Comparison of ENCODE assay signal across 9 cellular contexts in the genomic region with DNA sequence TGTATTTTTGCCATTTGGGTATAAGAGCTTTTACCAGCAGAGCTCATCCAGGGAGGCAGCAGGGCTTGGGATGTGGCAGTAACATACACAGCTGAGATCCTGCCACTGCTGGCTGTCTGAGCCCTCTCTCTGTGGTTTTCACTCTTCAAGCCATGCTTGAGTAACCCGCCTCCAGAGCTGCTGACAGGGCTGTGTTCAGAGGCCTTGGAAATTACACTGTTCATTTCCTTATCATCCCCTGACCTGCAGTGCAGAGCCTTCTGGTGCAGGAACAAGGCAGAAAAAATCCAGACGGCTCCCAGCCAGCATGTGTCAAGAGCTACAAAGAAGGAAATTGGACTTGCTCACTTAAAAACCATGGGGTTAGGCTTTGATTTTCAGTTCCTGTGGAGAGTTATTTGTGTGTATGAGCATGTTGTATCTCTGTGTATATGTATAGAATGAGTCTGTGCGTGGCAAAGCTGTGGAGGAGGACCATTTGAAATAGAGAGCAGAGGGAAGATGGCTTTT. TPM values are rescaled to one million over a fixed set of nuclear protein-coding genes. Genes with fewer than 3 reads are reported as not detected.
A peak's percentile ranks its signal among the peaks of the same experiment; 100 is the strongest.
DNase-seq lines count a peak whose midpoint lies in the region; ATAC-seq and TF ChIP-seq lines count a peak whose summit lies in the region.
"Had no signal": no experiment of that assay in that cellular context is flagged by ENCODE, and none has a peak within 500 bp of the region (broad histone marks: within the 10 kb centered on the region; RNA-seq: fewer than 3 reads in every experiment).

No MANE protein-coding gene starts in this region.

- peak; percentile 65 for ATAC-seq in GM19043 (IDR thresholded peaks at IDR 0.05; ENCODE audit: low read depth, unreplicated experiment)
- peak; percentile 76 for ATAC-seq in naive thymus-derived CD4-positive, alpha-beta T cell
- peak; percentile 95 for ATAC-seq in stimulated activated naive CD8-positive, alpha-beta T cell treated with anti-CD3 and anti-CD28 coated beads, Interleukin-15, Interleukin-2, amounts not matched to agents 100 U/mL and 50 U/mL, for 24 hours

- H3K27me3 Mint-ChIP-seq in naive thymus-derived CD4-positive, alpha-beta T cell, result no peaks in the 10 kb centered on the region

- H3K27ac ChIP-seq in naive thymus-derived CD4-positive, alpha-beta T cell (ENCODE audit: low read depth, low read length), result peak overlapping the region; percentile 46
- H3K27ac ChIP-seq: HL-60 had no signal

- H3K9me3 Mint-ChIP-seq in naive thymus-derived CD4-positive, alpha-beta T cell, result no peaks in the 10 kb centered on the region

- peak overlapping the region; percentile 25 to 79 (median 65) for H3K4me3 Mint-ChIP-seq in naive thymus-derived CD4-positive, alpha-beta T cell

- peak overlapping the region; percentile 43 to 97 (median 85) for H3K27ac Mint-ChIP-seq in naive thymus-derived CD4-positive, alpha-beta T cell

- POLR2A ChIA-PET in naive thymus-derived CD4-positive, alpha-beta T cell (lab: Charles Lee), result interaction anchor here (0.8 to 2.5 kb wide), 7 partner anchors 9 to 392 kb away, joined by 3 to 9 read pairs (median 4); a partner anchor contains a TSS

- no peaks in the 10 kb centered on the region for H3K36me3 ChIP-seq in naive thymus-derived CD4-positive, alpha-beta T cell (ENCODE audit: control insufficient read depth in 2 of 3, insufficient read depth in 3 of 3, low read length in 3 of 3)

- CTCF ChIA-PET in naive thymus-derived CD4-positive, alpha-beta T cell (lab: Charles Lee), result interaction anchor here (0.6 to 1.4 kb wide), 7 partner anchors 12 to 221 kb away, joined by 3 to 5 read pairs (median 3); no protein-coding TSS in a partner anchor

- H3K27me3 ChIP-seq in naive thymus-derived CD4-positive, alpha-beta T cell (ENCODE audit: control insufficient read depth in 2 of 2, insufficient read depth in 2 of 2, low read length in 2 of 2), result no peaks in the 10 kb centered on the region

- peaks cover 37 to 93% (median 81%) of the 10 kb centered on the region in 7 donors for H3K4me1 Mint-ChIP-seq in naive thymus-derived CD4-positive, alpha-beta T cell

- peaks cover 27 to 88% of the 10 kb centered on the region in 2 donors for H3K4me1 ChIP-seq in naive thymus-derived CD4-positive, alpha-beta T cell (ENCODE audit: control insufficient read depth in 2 of 2, insufficient read depth in 2 of 2, low read length in 2 of 2)

- no peaks in the 10 kb centered on the region for H3K9me3 ChIP-seq in naive thymus-derived CD4-positive, alpha-beta T cell (ENCODE audit: control insufficient read depth in 2 of 3, low read length in 3 of 3)

- DNase-seq in CD1c-positive myeloid dendritic cell (ENCODE audit: extremely low spot score), result peak; percentile 94
- peak in 56 of 76 experiments; percentile 2 to 67 (median 24) for DNase-seq in HUDEP-2 (lab: John Stamatoyannopoulos, UW; ENCODE audit: unreplicated experiment in 76 of 76)
- DNase-seq in activated CD4-positive, alpha-beta T cell treated with anti-CD3 and anti-CD28 coated beads, Interleukin-2, amount 50 U/mL, for 48 hours, result peak; percentile 45 to 51
- peak; percentile 73 for DNase-seq in epithelial cell of proximal tubule (ENCODE audit: low read depth)
- peak in 8 of 9 donors; percentile 14 to 46 (median 31) for DNase-seq in naive thymus-derived CD4-positive, alpha-beta T cell
- peak; percentile 53 for DNase-seq in stimulated activated naive CD8-positive, alpha-beta T cell treated with anti-CD3 and anti-CD28 coated beads, Interleukin-15, Interleukin-2, amounts not matched to agents 100 U/mL and 50 U/mL, for 24 hours
- DNase-seq in NCI-H1436 treated with DMSO at 0.1 percent for 48 hours (lab: John Stamatoyannopoulos, UW), result no peak

- peaks cover 0 to 17% (median 10%) of the 10 kb centered on the region in 5 donors for H3K36me3 Mint-ChIP-seq in naive thymus-derived CD4-positive, alpha-beta T cell

- no peak for TF ChIP-seq CTCF in epithelial cell of proximal tubule (conservative IDR thresholded peaks at IDR 0.05; ENCODE audit: low read depth, low read length)

- intact Hi-C loops in naive thymus-derived CD4-positive, alpha-beta T cell (cut with micrococcal nuclease), result loop anchor here in 1 of 2 donors (1.0 kb wide), 1 partner anchor 9 kb away; no protein-coding TSS in a partner anchor

- H3K4me3 ChIP-seq in epithelial cell of proximal tubule (ENCODE audit: low read depth, low read length), result no peak overlapping the region
- peak overlapping the region; percentile 15 for H3K4me3 ChIP-seq in naive thymus-derived CD4-positive, alpha-beta T cell (ENCODE audit: low read length)

RNA-seq across cellular contexts. Expression of a gene that starts 47.0 kb away (rescaled TPM):
- total RNA-seq in epithelial cell of proximal tubule, result 11.0 and 11.6 TPM in 2 replicates
- 10 to 100 TPM; 55.0 to 89.1 (median 78.3) TPM for total RNA-seq in naive thymus-derived CD4-positive, alpha-beta T cell
- 10 to 100 TPM; 10.1 to 11.7 TPM for polyA plus RNA-seq in naive thymus-derived CD4-positive, alpha-beta T cell
